In the genomic region with DNA sequence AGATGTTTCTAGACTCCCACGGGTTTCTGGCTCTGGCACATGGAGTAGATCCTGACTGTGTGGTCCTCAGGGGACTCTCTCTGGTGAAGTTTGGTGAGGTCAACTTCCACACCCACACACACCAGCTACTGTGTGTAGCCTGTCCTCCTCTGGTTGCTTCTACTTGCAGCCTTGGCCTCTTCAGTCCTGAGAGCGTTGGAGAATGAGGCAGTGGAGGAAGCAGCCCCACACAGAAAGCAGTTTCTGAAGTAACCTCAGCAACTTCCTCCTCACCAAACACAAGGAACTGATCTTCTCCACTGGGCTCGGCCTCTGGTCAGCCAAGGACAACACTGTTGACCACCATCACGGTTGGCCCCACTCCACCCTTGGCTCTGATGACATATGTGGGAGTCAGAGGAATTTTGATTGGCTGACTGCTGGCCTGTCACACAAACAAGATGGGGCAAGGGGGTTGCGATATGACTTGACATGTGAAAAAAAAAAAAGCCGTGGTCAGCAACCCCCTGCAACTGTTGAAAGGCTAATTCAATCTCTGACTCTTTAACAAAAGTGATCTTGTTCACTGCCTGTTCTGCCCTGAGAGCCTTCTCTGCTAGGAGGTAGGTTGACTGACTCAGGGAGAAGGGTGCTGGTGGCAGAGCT, we compare ENCODE assay signal across 9 cellular contexts. TPM values are rescaled to one million over a fixed set of nuclear protein-coding genes. Genes with fewer than 3 reads are reported as not detected.
A peak's percentile ranks its signal among the peaks of the same experiment; 100 is the strongest.
DNase-seq lines count a peak whose midpoint lies in the region; ATAC-seq and TF ChIP-seq lines count a peak whose summit lies in the region.
"Had no signal": no experiment of that assay in that cellular context is flagged by ENCODE, and none has a peak within 500 bp of the region (broad histone marks: within the 10 kb centered on the region; RNA-seq: fewer than 3 reads in every experiment).

No MANE protein-coding gene starts in this region.

- TF ChIP-seq CTCF in GM12875 (IDR thresholded peaks at IDR 0.05; ENCODE audit: borderline replicate concordance, insufficient read depth, low read depth, low read length) (no peak), glutamatergic neuron (IDR thresholded peaks at IDR 0.05; ENCODE audit: partially characterized antibody, unreplicated experiment) (no peak)

- H3K27me3 ChIP-seq in MG63 = 0 out of 2 replicates have a peak, but pooled peaks cover 6% of the 10 kb centered on the region

- intact Hi-C loops in Right ventricle myocardium superior (cut with DNase I) = no loop called here

- peak overlapping the region; percentile 26 for H3K4me3 ChIP-seq in GM12875 (ENCODE audit: low read depth, low read length)
- no peak overlapping the region for H3K4me3 ChIP-seq in MG63

- H3K36me3 ChIP-seq in MG63 = no peaks in the 10 kb centered on the region

- H3K27me3 Mint-ChIP-seq in glutamatergic neuron (ENCODE audit: unreplicated experiment) = peaks cover 2% of the 10 kb centered on the region

- H3K4me1 Mint-ChIP-seq in glutamatergic neuron (ENCODE audit: low read depth, unreplicated experiment) = no peaks in the 10 kb centered on the region

- no peak overlapping the region for H3K4me3 Mint-ChIP-seq in glutamatergic neuron (ENCODE audit: unreplicated experiment)

- no peak overlapping the region for H3K27ac Mint-ChIP-seq in glutamatergic neuron (ENCODE audit: unreplicated experiment)

- ATAC-seq in GM21423 (IDR thresholded peaks at IDR 0.05; ENCODE audit: unreplicated experiment) (peak; percentile 57), HG03565 (IDR thresholded peaks at IDR 0.05; ENCODE audit: unreplicated experiment) (peak; percentile 44), Right ventricle myocardium superior (ENCODE audit: poor library complexity) (peak; percentile 85)

- H3K36me3 Mint-ChIP-seq in glutamatergic neuron (ENCODE audit: unreplicated experiment) = no peaks in the 10 kb centered on the region

- H3K9me3 ChIP-seq in MG63 = no peaks in the 10 kb centered on the region

- DNase-seq in Right ventricle myocardium superior (peak; percentile 61), MG63 (no peak), NCI-H146 (lab: John Stamatoyannopoulos, UW) (no peak), glutamatergic neuron (no peak), NCI-H2107 treated with DMSO at 0.1 percent for 48 hours (lab: John Stamatoyannopoulos, UW; ENCODE audit: unreplicated experiment) (no peak)
- DNase-seq: activated CD8-positive, alpha-beta memory T cell treated with anti-CD3 and anti-CD28 coated beads for 24 hours had no signal

- H3K9me3 Mint-ChIP-seq in glutamatergic neuron (ENCODE audit: unreplicated experiment) = no peaks in the 10 kb centered on the region

RNA-seq across cellular contexts. Expression of a gene that starts 19.6 kb away (rescaled TPM):
- 3.7 TPM for total RNA-seq in Right ventricle myocardium superior
- not detected in 2 replicates for total RNA-seq in MG63 (2014; rRNA removed; shearing (Covaris generic); ENCODE audit: low replicate concordance)
- total RNA-seq in glutamatergic neuron (ENCODE audit: unreplicated experiment) = not detected

RNA-seq across cellular contexts. Expression of a gene that starts 52.7 kb away (rescaled TPM):
- total RNA-seq in Right ventricle myocardium superior (0.38 TPM), glutamatergic neuron (ENCODE audit: unreplicated experiment) (not detected)
- total RNA-seq in MG63 (2014; rRNA removed; shearing (Covaris generic); ENCODE audit: low replicate concordance) = not detected in 2 replicates
